ENCODE assay signal across 8 cellular contexts in genomic region chr3:170180952-170181876, GRCh38. TPM values are rescaled to one million over a fixed set of nuclear protein-coding genes. Genes with fewer than 3 reads are reported as not detected.
DNase-seq lines count a peak whose midpoint lies in the region; ATAC-seq and TF ChIP-seq lines count a peak whose summit lies in the region.

Gene PHC3 (minus strand): TSS chr3:170181733. CDS start chr3:170181715, 18 bp downstream.

- H2AFZ ChIP-seq in PC-3 (ENCODE audit: low read length), result peak within 1 kb of the TSS; percentile 88

- peaks cover 18% of the 10 kb centered on the region; the same call in 1 of the 2 replicates for H3K36me3 ChIP-seq in PC-3 (ENCODE audit: low read depth, low read length)
- H3K36me3 ChIP-seq in mucosa of descending colon (ENCODE audit: low read depth), result no peaks in the 10 kb centered on the region

- no peaks in the 10 kb centered on the region for H3K9me3 ChIP-seq in PC-3 (ENCODE audit: low read length)
- H3K9me3 ChIP-seq in mucosa of descending colon, result no peaks in the 10 kb centered on the region

- no peaks in the 10 kb centered on the region for H3K9me2 ChIP-seq in PC-3 (replicated peaks; ENCODE audit: low read length)

- DNase-seq in DMS53 (lab: John Stamatoyannopoulos, UW) (peak; percentile 91), PC-3 (peak; percentile 93), activated T-cell treated with anti-CD3 and anti-CD28 coated beads for 48 hours (ENCODE audit: low read depth) (peak; percentile 91), epithelial cell of prostate (ENCODE audit: low read depth, low spot score) (peak; percentile 37), mucosa of descending colon (peak; percentile 94 to 95 (median 94))
- peak; percentile 86 for DNase-seq in Jurkat, Clone E6-1 (ENCODE audit: low read depth, low spot score)
- peak; percentile 82 to 88 for DNase-seq in stimulated activated CD8-positive, alpha-beta memory T cell treated with anti-CD3 and anti-CD28 coated beads, Interleukin-4, amount 100 ng/mL, for 1 hour (ENCODE audit: low read depth in 2 of 2, low spot score in 1 of 2)

- peak within 1 kb of the TSS; percentile 93 for H3K4me2 ChIP-seq in PC-3 (ENCODE audit: low read length)

- peaks cover 42% of the 10 kb centered on the region for H3K79me2 ChIP-seq in PC-3 (ENCODE audit: low read length)

- H3K4me3 ChIP-seq in Jurkat, Clone E6-1 (ENCODE audit: low read length), result peak within 1 kb of the TSS; percentile 93
- H3K4me3 ChIP-seq in PC-3 (ENCODE audit: low read length), result peak within 1 kb of the TSS; percentile 75
- H3K4me3 ChIP-seq in mucosa of descending colon, result peak within 1 kb of the TSS; percentile 83

- ATAC-seq in GM21717 (IDR thresholded peaks at IDR 0.05; ENCODE audit: unreplicated experiment), result peak; percentile 73
- ATAC-seq in PC-3, result peak; percentile 81
- ATAC-seq in mucosa of descending colon, result peak; percentile 92

- peak within 1 kb of the TSS; percentile 93 for H3K9ac ChIP-seq in PC-3 (ENCODE audit: low read length)

- H3K27ac ChIP-seq in PC-3 (ENCODE audit: low read length), result peak within 1 kb of the TSS; percentile 47
- H3K27ac ChIP-seq in epithelial cell of prostate, result peak within 1 kb of the TSS; percentile 83

- peaks cover 16% of the 10 kb centered on the region for H3K4me1 ChIP-seq in PC-3 (ENCODE audit: insufficient read depth, low read length)
- peaks cover 23% of the 10 kb centered on the region for H3K4me1 ChIP-seq in mucosa of descending colon (ENCODE audit: low read depth)

- no peak for TF ChIP-seq CTCF in PC-3 (conservative IDR thresholded peaks at IDR 0.05; ENCODE audit: low read depth, low read length)
- no peak for TF ChIP-seq CTCF in mucosa of descending colon (IDR thresholded peaks at IDR 0.05)

- H3K27me3 ChIP-seq in PC-3 (ENCODE audit: low read length), result no peaks in the 10 kb centered on the region

- BruUV-seq in PC-3 (replicated peaks; lab: Mats Ljungman, UMichigan), result TSS peak; percentile 87

- CTCF ChIA-PET in PC-3 (lab: Charles Lee), result interaction anchor here (0.7 kb wide), 1 partner anchor 628 kb away, joined by 3 read pairs; no protein-coding TSS in a partner anchor

- POLR2A ChIA-PET in PC-3 (lab: Charles Lee; ENCODE audit: unreplicated experiment), result interaction anchor here (0.6 kb wide), 3 partner anchors 20 to 510 kb away, joined by 3 read pairs; no protein-coding TSS in a partner anchor

- intact Hi-C loops in PC-3 (cut with micrococcal nuclease), result loop anchor here (1.0 to 10.0 kb wide), 3 partner anchors 42 to 416 kb away; partner anchors contain the start of genes PRKCI and TERC
- intact Hi-C loops in mucosa of descending colon (cut with DNase I, micrococcal nuclease), result no loop called here

- no peaks in the 10 kb centered on the region for H3F3A ChIP-seq in PC-3 (ENCODE audit: low read length, unreplicated experiment)

- H4K20me1 ChIP-seq in PC-3 (ENCODE audit: low read length), result 0 out of 2 replicates have a peak, but pooled peaks cover 5% of the 10 kb centered on the region

RNA-seq across cellular contexts. Expression of gene PHC3, which starts in this region (rescaled TPM):
- 10.9 TPM for polyA plus RNA-seq in Jurkat, Clone E6-1 (2012; ENCODE audit: insufficient read depth, insufficient read length)
- total RNA-seq in PC-3 (2014; rRNA removed) (7.5 and 16.2 TPM in 2 replicates), mucosa of descending colon (10 to 100 TPM; 54.2 to 96.7 (median 58.0) TPM)

Comparison
In these comparisons a context has a peak if more than half of its experiments do, and no peak if none do; other contexts are left out.
1. Peak in every context shown above with its lines: DNase-seq, ATAC-seq, H3K4me3 ChIP-seq and H3K27ac ChIP-seq.
2. DNase-seq: peak in every context shown above with its lines; median percentile 94 in mucosa of descending colon; 93 in PC-3; 91 in DMS53; 91 in activated T-cell treated with anti-CD3 and anti-CD28 coated beads for 48 hours; 86 in Jurkat, Clone E6-1; 85 in stimulated activated CD8-positive, alpha-beta memory T cell treated with anti-CD3 and anti-CD28 coated beads, Interleukin-4, amount 100 ng/mL, for 1 hour; 37 in epithelial cell of prostate.